In the genomic region with DNA sequence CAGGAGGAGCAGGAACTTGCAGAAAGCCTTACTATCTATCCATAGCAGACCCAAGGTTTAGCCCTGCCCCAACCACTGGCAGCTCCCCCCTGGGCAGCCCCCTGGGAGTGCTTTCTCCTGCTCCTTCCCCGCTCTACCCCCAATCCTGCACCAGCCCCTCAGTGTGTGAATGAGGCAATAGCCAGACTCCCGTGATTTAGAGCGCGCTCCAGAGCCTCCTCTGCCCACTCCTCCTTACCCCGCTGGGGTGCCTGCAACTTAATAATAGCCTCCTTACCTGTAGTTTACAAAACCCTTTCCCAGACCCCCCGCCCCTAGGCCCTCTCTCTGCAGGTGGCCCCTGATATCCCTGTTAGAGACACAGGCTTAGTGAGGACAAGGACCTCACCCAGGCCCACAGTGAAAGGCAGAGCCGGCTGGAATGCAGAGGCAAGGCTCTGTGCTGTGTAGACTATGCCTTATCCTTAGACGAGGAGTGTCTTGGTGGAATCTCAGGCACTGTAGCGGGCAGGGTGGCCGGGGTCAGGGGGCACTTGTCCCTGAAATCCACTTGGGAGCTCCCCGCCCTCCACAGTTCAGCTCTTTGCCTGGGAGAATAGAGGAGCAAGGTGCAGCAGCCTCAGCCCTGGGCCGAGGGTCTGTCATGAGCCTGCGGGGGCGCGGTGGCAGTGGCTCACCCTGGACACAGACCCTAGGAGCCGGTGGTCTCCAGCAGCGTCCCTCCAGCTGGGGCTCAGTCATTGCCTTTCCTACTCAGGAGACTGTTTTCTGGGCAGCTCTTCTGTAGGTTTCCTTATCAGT, we compare ENCODE assay signal across 21 cellular contexts. TPM values are rescaled to one million over a fixed set of nuclear protein-coding genes. Genes with fewer than 3 reads are reported as not detected.
A peak's percentile ranks its signal among the peaks of the same experiment; 100 is the strongest.
DNase-seq lines count a peak whose midpoint lies in the region; ATAC-seq and TF ChIP-seq lines count a peak whose summit lies in the region.
"Had no signal": no experiment of that assay in that cellular context is flagged by ENCODE, and none has a peak within 500 bp of the region (broad histone marks: within the 10 kb centered on the region; RNA-seq: fewer than 3 reads in every experiment).

No MANE protein-coding gene starts in this region.

- H3K4me1 Mint-ChIP-seq in stimulated activated naive CD8-positive, alpha-beta T cell treated with anti-CD3 and anti-CD28 coated beads, Interleukin-15, amount 100 ng/mL, for 72 hours: peaks cover 84% of the 10 kb centered on the region
- peaks cover 73% of the 10 kb centered on the region for H3K4me1 Mint-ChIP-seq in activated CD4-positive, alpha-beta memory T cell treated with anti-CD3 and anti-CD28 coated beads, Interleukin-2, amount 10 ng/mL, durations not matched to agents 7 days and 5 days

- no peaks in the 10 kb centered on the region for H3K9me3 Mint-ChIP-seq in stimulated activated naive CD8-positive, alpha-beta T cell treated with anti-CD3 and anti-CD28 coated beads, Interleukin-15, amount 100 ng/mL, for 72 hours
- H3K9me3 Mint-ChIP-seq in activated CD4-positive, alpha-beta memory T cell treated with anti-CD3 and anti-CD28 coated beads, Interleukin-2, amount 10 ng/mL, durations not matched to agents 7 days and 5 days: no peaks in the 10 kb centered on the region
- H3K9me3 Mint-ChIP-seq: GM23338 had no signal

- peak overlapping the region; percentile 100 for H3K27ac ChIP-seq in layer of hippocampus (ENCODE audit: low read depth, low read length)
- H3K27ac ChIP-seq: gastrocnemius medialis, left ventricle myocardium inferior, PC-9, prostate gland, SK-N-MC had no signal

- no peaks in the 10 kb centered on the region for H3K27me3 Mint-ChIP-seq in stimulated activated naive CD8-positive, alpha-beta T cell treated with anti-CD3 and anti-CD28 coated beads, Interleukin-15, amount 100 ng/mL, for 72 hours
- H3K27me3 Mint-ChIP-seq in activated CD4-positive, alpha-beta memory T cell treated with anti-CD3 and anti-CD28 coated beads, Interleukin-2, amount 10 ng/mL, durations not matched to agents 7 days and 5 days: peaks cover 9% of the 10 kb centered on the region

- peaks cover 7% of the 10 kb centered on the region for H3K27me3 ChIP-seq in layer of hippocampus (ENCODE audit: control insufficient read depth, insufficient read depth, low read length)

- CTCF ChIA-PET in activated CD4-positive, alpha-beta memory T cell treated with anti-CD3 and anti-CD28 coated beads, Interleukin-2, amount 10 ng/mL, durations not matched to agents 7 days and 5 days (lab: Charles Lee): interaction anchor here (1.6 kb wide), 1 partner anchor 77 kb away, joined by 5 read pairs; no protein-coding TSS in a partner anchor

- no peak for ATAC-seq in stimulated activated naive CD8-positive, alpha-beta T cell treated with anti-CD3 and anti-CD28 coated beads, Interleukin-15, amount 100 ng/mL, for 72 hours
- no peak for ATAC-seq in stimulated activated naive CD8-positive, alpha-beta T cell treated with anti-CD3 and anti-CD28 coated beads, Interleukin-15, Interleukin-2, amounts not matched to agents 100 U/mL and 50 U/mL, for 24 hours
- ATAC-seq in HG03378 (IDR thresholded peaks at IDR 0.05; ENCODE audit: unreplicated experiment): no peak
- ATAC-seq: gastrocnemius medialis had no signal

- POLR2A ChIA-PET in activated CD4-positive, alpha-beta memory T cell treated with anti-CD3 and anti-CD28 coated beads, Interleukin-2, amount 10 ng/mL, durations not matched to agents 7 days and 5 days (lab: Charles Lee): interaction anchor here (1.2 to 11.7 kb wide), 6 partner anchors 8 to 27 kb away, joined by 4 to 155 read pairs (median 22); a partner anchor contains a TSS

- peak overlapping the region; percentile 42 for H3K4me3 Mint-ChIP-seq in stimulated activated naive CD8-positive, alpha-beta T cell treated with anti-CD3 and anti-CD28 coated beads, Interleukin-15, amount 100 ng/mL, for 72 hours
- H3K4me3 Mint-ChIP-seq in activated CD4-positive, alpha-beta memory T cell treated with anti-CD3 and anti-CD28 coated beads, Interleukin-2, amount 10 ng/mL, durations not matched to agents 7 days and 5 days: peak overlapping the region; percentile 32

- H3K27ac Mint-ChIP-seq in stimulated activated naive CD8-positive, alpha-beta T cell treated with anti-CD3 and anti-CD28 coated beads, Interleukin-15, amount 100 ng/mL, for 72 hours: peak overlapping the region in 1 of 2 donors; percentile 71
- peak overlapping the region; percentile 44 for H3K27ac Mint-ChIP-seq in activated CD4-positive, alpha-beta memory T cell treated with anti-CD3 and anti-CD28 coated beads, Interleukin-2, amount 10 ng/mL, durations not matched to agents 7 days and 5 days
- H3K27ac Mint-ChIP-seq: GM23338 had no signal

- no peak for DNase-seq in stimulated activated naive CD8-positive, alpha-beta T cell treated with anti-CD3 and anti-CD28 coated beads, Interleukin-15, amount 100 ng/mL, for 72 hours
- DNase-seq in stimulated activated naive CD8-positive, alpha-beta T cell treated with anti-CD3 and anti-CD28 coated beads, Interleukin-15, Interleukin-2, amounts not matched to agents 100 U/mL and 50 U/mL, for 24 hours: no peak
- DNase-seq in activated CD4-positive, alpha-beta memory T cell treated with anti-CD3 and anti-CD28 coated beads, Interleukin-2, amount 10 ng/mL, durations not matched to agents 7 days and 5 days: no peak
- DNase-seq in D341Med (ENCODE audit: low spot score) (no peak), GM10266 (ENCODE audit: extremely low spot score) (no peak)
- no peak for DNase-seq in activated CD8-positive, alpha-beta memory T cell treated with anti-CD3 and anti-CD28 coated beads, Interleukin-2, amount 50 U/mL, for 48 hours
- DNase-seq: DMS153, gastrocnemius medialis, left ventricle myocardium inferior, MM.1S, NCI-H187 treated with DMSO at 0.1 percent for 48 hours, NCI-H524, PC-9, stomach had no signal

- H3K36me3 Mint-ChIP-seq in activated CD4-positive, alpha-beta memory T cell treated with anti-CD3 and anti-CD28 coated beads, Interleukin-2, amount 10 ng/mL, durations not matched to agents 7 days and 5 days (ENCODE audit: low read depth): peaks cover 47% of the 10 kb centered on the region

- no peak for TF ChIP-seq CTCF in GM10266 (IDR thresholded peaks at IDR 0.05; ENCODE audit: control insufficient read depth, insufficient read depth, low read depth, missing control alignments)

RNA-seq across cellular contexts. Expression of a gene that starts 4.3 kb away (rescaled TPM):
- 1 to 10 TPM in 1 of 2 experiments, under 1 TPM in 1; 0.76 to 1.1 TPM for total RNA-seq in activated CD4-positive, alpha-beta memory T cell treated with anti-CD3 and anti-CD28 coated beads, Interleukin-2, amount 10 ng/mL, durations not matched to agents 7 days and 5 days
- total RNA-seq: HT1080 had no signal

RNA-seq across cellular contexts. Expression of a gene that starts 7.3 kb away (rescaled TPM):
- 100 to 1,000 TPM; 285 to 310 TPM for total RNA-seq in activated CD4-positive, alpha-beta memory T cell treated with anti-CD3 and anti-CD28 coated beads, Interleukin-2, amount 10 ng/mL, durations not matched to agents 7 days and 5 days
- total RNA-seq: cerebellum, PC-9 had no signal

RNA-seq across cellular contexts. Expression of a gene that starts 9.5 kb away (rescaled TPM):
- 100 to 1,000 TPM; 308 to 315 TPM for total RNA-seq in activated CD4-positive, alpha-beta memory T cell treated with anti-CD3 and anti-CD28 coated beads, Interleukin-2, amount 10 ng/mL, durations not matched to agents 7 days and 5 days

RNA-seq across cellular contexts. Expression of a gene that starts 17.1 kb away (rescaled TPM):
- total RNA-seq in activated CD4-positive, alpha-beta memory T cell treated with anti-CD3 and anti-CD28 coated beads, Interleukin-2, amount 10 ng/mL, durations not matched to agents 7 days and 5 days: 10 to 100 TPM; 56.9 to 57.1 TPM

RNA-seq across cellular contexts. Expression of a gene that starts 19.4 kb away (rescaled TPM):
- total RNA-seq in activated CD4-positive, alpha-beta memory T cell treated with anti-CD3 and anti-CD28 coated beads, Interleukin-2, amount 10 ng/mL, durations not matched to agents 7 days and 5 days: 10 to 100 TPM; 48.0 to 53.9 TPM
